1 cellular context compared by ENCODE assay signal in the genomic region with DNA sequence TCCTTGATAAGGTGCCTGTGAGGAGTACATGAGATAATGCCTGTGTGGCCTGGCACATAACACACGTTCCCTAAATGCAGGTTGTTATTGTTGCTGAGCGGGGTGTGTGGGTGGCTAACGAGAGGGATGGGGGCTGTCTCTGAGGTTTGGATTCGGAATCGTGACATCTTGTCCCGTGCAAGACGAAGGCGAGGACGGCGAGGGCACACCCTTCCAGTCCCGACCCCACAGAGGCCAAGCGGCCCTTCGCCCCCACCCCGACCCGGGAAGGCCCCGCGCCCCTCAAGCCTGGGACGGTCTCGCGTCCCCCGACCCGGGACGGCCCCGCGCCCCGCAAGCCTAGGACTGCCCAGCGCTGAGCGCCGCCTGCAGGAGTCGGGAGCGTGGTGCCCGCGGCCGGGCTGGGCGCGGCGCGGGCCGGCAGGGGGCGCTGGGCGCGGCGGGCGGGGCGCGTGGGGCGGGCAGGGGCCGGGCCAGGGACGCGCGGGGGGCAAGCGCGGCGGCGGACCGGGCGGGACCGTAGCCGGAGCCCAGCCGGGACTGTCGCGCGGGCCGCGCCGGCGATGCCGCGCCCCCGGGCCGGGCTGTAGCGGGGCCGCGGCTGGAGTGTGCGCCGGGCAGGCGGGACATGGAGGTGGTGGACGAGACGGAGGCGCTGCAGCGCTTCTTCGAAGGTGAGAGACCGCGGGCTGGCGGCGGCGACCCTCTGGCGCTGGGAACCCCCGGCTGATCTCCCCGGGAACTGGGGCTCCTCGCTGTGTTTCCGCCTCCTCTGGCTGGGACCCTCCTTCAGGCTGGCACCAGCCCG.
TF ChIP-seq lines count a peak whose summit lies in the region.

A gene (plus strand): TSS at position 520 of the 808 bp plus-strand sequence. CDS start 109 bp downstream, at position 629.

TF ChIP-seq in HepG2, 621 proteins besides CTCF, POLR2A, EP300 and RAD21 (continued from another document and continues in another):
- TF ChIP-seq, protein P1, sequence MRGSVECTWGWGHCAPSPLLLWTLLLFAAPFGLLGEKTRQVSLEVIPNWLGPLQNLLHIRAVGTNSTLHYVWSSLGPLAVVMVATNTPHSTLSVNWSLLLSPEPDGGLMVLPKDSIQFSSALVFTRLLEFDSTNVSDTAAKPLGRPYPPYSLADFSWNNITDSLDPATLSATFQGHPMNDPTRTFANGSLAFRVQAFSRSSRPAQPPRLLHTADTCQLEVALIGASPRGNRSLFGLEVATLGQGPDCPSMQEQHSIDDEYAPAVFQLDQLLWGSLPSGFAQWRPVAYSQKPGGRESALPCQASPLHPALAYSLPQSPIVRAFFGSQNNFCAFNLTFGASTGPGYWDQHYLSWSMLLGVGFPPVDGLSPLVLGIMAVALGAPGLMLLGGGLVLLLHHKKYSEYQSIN (CRISPR knock-in tag; IDR thresholded peaks at IDR 0.05; ENCODE audit: borderline replicate concordance): no peak
- TF ChIP-seq, protein P2, sequence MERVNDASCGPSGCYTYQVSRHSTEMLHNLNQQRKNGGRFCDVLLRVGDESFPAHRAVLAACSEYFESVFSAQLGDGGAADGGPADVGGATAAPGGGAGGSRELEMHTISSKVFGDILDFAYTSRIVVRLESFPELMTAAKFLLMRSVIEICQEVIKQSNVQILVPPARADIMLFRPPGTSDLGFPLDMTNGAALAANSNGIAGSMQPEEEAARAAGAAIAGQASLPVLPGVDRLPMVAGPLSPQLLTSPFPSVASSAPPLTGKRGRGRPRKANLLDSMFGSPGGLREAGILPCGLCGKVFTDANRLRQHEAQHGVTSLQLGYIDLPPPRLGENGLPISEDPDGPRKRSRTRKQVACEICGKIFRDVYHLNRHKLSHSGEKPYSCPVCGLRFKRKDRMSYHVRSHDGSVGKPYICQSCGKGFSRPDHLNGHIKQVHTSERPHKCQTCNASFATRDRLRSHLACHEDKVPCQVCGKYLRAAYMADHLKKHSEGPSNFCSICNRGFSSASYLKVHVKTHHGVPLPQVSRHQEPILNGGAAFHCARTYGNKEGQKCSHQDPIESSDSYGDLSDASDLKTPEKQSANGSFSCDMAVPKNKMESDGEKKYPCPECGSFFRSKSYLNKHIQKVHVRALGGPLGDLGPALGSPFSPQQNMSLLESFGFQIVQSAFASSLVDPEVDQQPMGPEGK (CRISPR knock-in tag; IDR thresholded peaks at IDR 0.05): peak; percentile 42; the same call in 1 of the 2 replicates
- no peak for TF ChIP-seq ZNF605 (CRISPR knock-in tag; IDR thresholded peaks at IDR 0.05)
- no peak for TF ChIP-seq RARG (CRISPR knock-in tag; IDR thresholded peaks at IDR 0.05; ENCODE audit: low read depth)
- TF ChIP-seq, protein P3, sequence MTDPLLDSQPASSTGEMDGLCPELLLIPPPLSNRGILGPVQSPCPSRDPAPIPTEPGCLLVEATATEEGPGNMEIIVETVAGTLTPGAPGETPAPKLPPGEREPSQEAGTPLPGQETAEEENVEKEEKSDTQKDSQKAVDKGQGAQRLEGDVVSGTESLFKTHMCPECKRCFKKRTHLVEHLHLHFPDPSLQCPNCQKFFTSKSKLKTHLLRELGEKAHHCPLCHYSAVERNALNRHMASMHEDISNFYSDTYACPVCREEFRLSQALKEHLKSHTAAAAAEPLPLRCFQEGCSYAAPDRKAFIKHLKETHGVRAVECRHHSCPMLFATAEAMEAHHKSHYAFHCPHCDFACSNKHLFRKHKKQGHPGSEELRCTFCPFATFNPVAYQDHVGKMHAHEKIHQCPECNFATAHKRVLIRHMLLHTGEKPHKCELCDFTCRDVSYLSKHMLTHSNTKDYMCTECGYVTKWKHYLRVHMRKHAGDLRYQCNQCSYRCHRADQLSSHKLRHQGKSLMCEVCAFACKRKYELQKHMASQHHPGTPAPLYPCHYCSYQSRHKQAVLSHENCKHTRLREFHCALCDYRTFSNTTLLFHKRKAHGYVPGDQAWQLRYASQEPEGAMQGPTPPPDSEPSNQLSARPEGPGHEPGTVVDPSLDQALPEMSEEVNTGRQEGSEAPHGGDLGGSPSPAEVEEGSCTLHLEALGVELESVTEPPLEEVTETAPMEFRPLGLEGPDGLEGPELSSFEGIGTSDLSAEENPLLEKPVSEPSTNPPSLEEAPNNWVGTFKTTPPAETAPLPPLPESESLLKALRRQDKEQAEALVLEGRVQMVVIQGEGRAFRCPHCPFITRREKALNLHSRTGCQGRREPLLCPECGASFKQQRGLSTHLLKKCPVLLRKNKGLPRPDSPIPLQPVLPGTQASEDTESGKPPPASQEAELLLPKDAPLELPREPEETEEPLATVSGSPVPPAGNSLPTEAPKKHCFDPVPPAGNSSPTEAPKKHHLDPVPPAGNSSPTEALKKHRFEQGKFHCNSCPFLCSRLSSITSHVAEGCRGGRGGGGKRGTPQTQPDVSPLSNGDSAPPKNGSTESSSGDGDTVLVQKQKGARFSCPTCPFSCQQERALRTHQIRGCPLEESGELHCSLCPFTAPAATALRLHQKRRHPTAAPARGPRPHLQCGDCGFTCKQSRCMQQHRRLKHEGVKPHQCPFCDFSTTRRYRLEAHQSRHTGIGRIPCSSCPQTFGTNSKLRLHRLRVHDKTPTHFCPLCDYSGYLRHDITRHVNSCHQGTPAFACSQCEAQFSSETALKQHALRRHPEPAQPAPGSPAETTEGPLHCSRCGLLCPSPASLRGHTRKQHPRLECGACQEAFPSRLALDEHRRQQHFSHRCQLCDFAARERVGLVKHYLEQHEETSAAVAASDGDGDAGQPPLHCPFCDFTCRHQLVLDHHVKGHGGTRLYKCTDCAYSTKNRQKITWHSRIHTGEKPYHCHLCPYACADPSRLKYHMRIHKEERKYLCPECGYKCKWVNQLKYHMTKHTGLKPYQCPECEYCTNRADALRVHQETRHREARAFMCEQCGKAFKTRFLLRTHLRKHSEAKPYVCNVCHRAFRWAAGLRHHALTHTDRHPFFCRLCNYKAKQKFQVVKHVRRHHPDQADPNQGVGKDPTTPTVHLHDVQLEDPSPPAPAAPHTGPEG (CRISPR knock-in tag; IDR thresholded peaks at IDR 0.05): no peak
- no peak for TF ChIP-seq NFATC3 (CRISPR knock-in tag; IDR thresholded peaks at IDR 0.05)
- TF ChIP-seq GABPA (IDR thresholded peaks at IDR 0.05; ENCODE audit: low read depth, low read length): no peak
- no peak for TF ChIP-seq GABPA (CRISPR knock-in tag; IDR thresholded peaks at IDR 0.05; ENCODE audit: low read depth)
- TF ChIP-seq JARID2 (CRISPR knock-in tag; IDR thresholded peaks at IDR 0.05; ENCODE audit: insufficient replicate concordance): no peak
- no peak for TF ChIP-seq ZSCAN29 (CRISPR knock-in tag; conservative IDR thresholded peaks at IDR 0.05)
- no peak for TF ChIP-seq IKZF1 (IDR thresholded peaks at IDR 0.05)
- TF ChIP-seq NR2F1 (CRISPR knock-in tag; IDR thresholded peaks at IDR 0.05): no peak
- TF ChIP-seq FOXM1 (CRISPR knock-in tag; IDR thresholded peaks at IDR 0.05): no peak
- TF ChIP-seq, protein P4, sequence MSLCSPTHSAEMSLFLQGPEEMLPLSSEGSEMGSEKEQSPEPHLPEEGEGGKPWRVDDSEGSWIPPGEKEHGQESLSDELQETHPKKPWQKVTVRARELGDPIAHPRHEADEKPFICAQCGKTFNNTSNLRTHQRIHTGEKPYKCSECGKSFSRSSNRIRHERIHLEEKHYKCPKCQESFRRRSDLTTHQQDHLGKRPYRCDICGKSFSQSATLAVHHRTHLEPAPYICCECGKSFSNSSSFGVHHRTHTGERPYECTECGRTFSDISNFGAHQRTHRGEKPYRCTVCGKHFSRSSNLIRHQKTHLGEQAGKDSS (CRISPR knock-in tag; IDR thresholded peaks at IDR 0.05; ENCODE audit: borderline replicate concordance, low read depth): 0 out of 2 replicates have a peak, but pooled peaks have one; percentile 32
- no peak for TF ChIP-seq MXD4 (CRISPR knock-in tag; IDR thresholded peaks at IDR 0.05)
- TF ChIP-seq NR2C2 (CRISPR knock-in tag; IDR thresholded peaks at IDR 0.05; ENCODE audit: borderline replicate concordance): no peak; the same call in 1 of the 2 replicates
- no peak for TF ChIP-seq MBNL3 (CRISPR knock-in tag; conservative IDR thresholded peaks at IDR 0.05)
- TF ChIP-seq, protein P5, sequence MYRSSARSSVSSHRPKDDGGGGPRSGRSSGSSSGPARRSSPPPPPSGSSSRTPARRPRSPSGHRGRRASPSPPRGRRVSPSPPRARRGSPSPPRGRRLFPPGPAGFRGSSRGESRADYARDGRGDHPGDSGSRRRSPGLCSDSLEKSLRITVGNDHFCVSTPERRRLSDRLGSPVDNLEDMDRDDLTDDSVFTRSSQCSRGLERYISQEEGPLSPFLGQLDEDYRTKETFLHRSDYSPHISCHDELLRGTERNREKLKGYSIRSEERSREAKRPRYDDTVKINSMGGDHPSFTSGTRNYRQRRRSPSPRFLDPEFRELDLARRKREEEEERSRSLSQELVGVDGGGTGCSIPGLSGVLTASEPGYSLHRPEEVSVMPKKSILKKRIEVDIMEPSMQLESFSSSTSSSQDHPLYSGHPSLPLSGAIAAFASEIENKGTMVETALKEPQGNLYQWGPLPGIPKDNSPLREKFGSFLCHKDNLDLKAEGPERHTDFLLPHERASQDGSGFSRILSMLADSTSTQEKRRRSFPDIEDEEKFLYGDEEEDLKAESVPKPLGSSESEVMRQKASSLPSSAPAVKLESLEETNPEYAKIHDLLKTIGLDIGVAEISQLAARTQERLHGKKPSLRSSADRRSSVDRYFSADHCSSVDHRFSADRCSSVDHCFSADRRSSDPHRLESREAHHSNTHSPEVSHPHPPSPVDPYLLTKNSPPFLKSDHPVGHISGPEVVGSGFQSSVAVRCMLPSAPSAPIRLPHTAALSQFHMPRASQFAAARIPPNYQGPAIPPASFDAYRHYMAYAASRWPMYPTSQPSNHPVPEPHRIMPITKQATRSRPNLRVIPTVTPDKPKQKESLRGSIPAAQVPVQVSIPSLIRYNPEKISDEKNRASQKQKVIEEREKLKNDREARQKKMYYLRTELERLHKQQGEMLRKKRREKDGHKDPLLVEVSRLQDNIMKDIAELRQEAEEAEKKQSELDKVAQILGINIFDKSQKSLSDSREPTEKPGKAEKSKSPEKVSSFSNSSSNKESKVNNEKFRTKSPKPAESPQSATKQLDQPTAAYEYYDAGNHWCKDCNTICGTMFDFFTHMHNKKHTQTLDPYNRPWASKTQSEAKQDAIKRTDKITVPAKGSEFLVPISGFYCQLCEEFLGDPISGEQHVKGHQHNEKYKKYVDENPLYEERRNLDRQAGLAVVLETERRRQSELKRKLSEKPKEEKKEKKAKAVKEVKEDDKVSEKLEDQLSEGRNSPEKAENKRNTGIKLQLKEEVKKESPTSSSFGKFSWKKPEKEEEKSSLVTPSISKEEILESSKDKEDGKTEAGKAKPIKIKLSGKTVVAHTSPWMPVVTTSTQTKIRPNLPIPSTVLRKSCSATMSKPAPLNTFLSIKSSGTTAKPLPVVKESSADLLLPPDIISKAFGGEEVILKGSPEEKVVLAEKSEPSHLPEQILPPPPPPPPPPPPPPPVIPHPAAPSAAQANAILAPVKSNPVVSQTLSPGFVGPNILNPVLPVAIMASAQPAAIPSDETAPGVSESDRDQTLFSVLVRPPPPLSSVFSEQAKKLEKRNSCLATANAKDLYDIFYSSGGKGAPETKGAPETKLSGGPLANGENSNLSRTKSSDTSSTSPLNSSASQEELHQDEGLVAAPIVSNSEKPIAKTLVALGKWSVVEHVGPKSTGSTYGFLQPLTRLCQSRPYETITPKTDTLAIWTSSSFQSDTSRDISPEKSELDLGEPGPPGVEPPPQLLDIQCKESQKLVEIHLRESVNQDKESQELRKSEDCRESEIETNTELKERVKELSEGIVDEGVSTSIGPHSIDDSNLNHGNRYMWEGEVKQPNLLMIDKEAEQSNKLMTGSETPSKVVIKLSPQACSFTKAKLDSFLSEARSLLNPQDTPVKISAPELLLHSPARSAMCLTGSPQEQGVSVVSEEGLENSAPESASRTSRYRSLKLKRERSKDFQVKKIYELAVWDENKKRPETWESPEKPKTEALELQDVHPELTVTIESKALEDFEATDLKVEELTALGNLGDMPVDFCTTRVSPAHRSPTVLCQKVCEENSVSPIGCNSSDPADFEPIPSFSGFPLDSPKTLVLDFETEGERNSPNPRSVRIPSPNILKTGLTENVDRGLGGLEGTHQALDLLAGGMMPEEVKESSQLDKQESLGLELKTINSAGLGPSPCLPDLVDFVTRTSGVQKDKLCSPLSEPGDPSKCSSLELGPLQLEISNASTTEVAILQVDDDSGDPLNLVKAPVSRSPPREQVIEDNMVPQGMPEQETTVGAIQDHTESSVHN (CRISPR knock-in tag; IDR thresholded peaks at IDR 0.05): no peak
- no peak for TF ChIP-seq ZNF678 (CRISPR knock-in tag; IDR thresholded peaks at IDR 0.05)
- TF ChIP-seq ZNF713 (CRISPR knock-in tag; IDR thresholded peaks at IDR 0.05): no peak
- TF ChIP-seq RFXANK (CRISPR knock-in tag; IDR thresholded peaks at IDR 0.05): no peak
- TF ChIP-seq GZF1 (CRISPR knock-in tag; IDR thresholded peaks at IDR 0.05): no peak
- TF ChIP-seq, protein P6, sequence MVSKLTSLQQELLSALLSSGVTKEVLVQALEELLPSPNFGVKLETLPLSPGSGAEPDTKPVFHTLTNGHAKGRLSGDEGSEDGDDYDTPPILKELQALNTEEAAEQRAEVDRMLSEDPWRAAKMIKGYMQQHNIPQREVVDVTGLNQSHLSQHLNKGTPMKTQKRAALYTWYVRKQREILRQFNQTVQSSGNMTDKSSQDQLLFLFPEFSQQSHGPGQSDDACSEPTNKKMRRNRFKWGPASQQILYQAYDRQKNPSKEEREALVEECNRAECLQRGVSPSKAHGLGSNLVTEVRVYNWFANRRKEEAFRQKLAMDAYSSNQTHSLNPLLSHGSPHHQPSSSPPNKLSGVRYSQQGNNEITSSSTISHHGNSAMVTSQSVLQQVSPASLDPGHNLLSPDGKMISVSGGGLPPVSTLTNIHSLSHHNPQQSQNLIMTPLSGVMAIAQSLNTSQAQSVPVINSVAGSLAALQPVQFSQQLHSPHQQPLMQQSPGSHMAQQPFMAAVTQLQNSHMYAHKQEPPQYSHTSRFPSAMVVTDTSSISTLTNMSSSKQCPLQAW (CRISPR knock-in tag; IDR thresholded peaks at IDR 0.05): 0 out of 2 replicates have a peak, but pooled peaks have one; percentile 40
- peak; percentile 55 for TF ChIP-seq AGO2 (optimal IDR thresholded peaks at IDR 0.05; ENCODE audit: low read depth, low read length)
- TF ChIP-seq GABPB1 (CRISPR knock-in tag; IDR thresholded peaks at IDR 0.05): no peak
- no peak for TF ChIP-seq ZNF530 (CRISPR knock-in tag; IDR thresholded peaks at IDR 0.05; ENCODE audit: low read depth)
- TF ChIP-seq MED8 (CRISPR knock-in tag; IDR thresholded peaks at IDR 0.05; ENCODE audit: insufficient replicate concordance): no peak
- TF ChIP-seq RFX3 (CRISPR knock-in tag; IDR thresholded peaks at IDR 0.05): no peak
- TF ChIP-seq GATA4 (IDR thresholded peaks at IDR 0.05; ENCODE audit: borderline replicate concordance, low read depth): no peak
- TF ChIP-seq, protein P7, sequence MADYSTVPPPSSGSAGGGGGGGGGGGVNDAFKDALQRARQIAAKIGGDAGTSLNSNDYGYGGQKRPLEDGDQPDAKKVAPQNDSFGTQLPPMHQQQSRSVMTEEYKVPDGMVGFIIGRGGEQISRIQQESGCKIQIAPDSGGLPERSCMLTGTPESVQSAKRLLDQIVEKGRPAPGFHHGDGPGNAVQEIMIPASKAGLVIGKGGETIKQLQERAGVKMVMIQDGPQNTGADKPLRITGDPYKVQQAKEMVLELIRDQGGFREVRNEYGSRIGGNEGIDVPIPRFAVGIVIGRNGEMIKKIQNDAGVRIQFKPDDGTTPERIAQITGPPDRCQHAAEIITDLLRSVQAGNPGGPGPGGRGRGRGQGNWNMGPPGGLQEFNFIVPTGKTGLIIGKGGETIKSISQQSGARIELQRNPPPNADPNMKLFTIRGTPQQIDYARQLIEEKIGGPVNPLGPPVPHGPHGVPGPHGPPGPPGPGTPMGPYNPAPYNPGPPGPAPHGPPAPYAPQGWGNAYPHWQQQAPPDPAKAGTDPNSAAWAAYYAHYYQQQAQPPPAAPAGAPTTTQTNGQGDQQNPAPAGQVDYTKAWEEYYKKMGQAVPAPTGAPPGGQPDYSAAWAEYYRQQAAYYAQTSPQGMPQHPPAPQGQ (CRISPR knock-in tag; IDR thresholded peaks at IDR 0.05; ENCODE audit: borderline replicate concordance): no peak
- peak; percentile 22; the same call in 1 of the 2 replicates for TF ChIP-seq ZMYM3 (CRISPR knock-in tag; IDR thresholded peaks at IDR 0.05)
- TF ChIP-seq, protein P8, sequence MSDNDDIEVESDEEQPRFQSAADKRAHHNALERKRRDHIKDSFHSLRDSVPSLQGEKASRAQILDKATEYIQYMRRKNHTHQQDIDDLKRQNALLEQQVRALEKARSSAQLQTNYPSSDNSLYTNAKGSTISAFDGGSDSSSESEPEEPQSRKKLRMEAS (IDR thresholded peaks at IDR 0.05): peak; percentile 35; the same call in 1 of the 2 replicates
